In genomic region chr13:113792236-113792770, GRCh38 we compare ENCODE assay signal across 19 cellular contexts.
"Had no signal": no experiment of that assay in that cellular context is flagged by ENCODE, and none has a peak within 500 bp of the region (broad histone marks: within the 10 kb centered on the region; RNA-seq: fewer than 3 reads in every experiment).

No MANE protein-coding gene starts in this region.

- H3K4me1 Mint-ChIP-seq: neural progenitor cell; stimulated activated naive B cell treated with anti-CD40 and anti-IgM and Interleukin-4, amounts not matched to agents 10 μg/mL and 1 μg/mL and 100 μg/mL, for 72 hours; stimulated activated naive CD8-positive, alpha-beta T cell treated with anti-CD3 and anti-CD28 coated beads, Interleukin-15, amount 100 ng/mL, for 72 hours had no signal

- H3K36me3 ChIP-seq: colonic mucosa, neural progenitor cell, right lobe of liver had no signal

- H3K27ac Mint-ChIP-seq: natural killer cell treated with Interleukin-12 subunit alpha and Interleukin-12 subunit beta and Interleukin-15 and Interleukin-18, amount 100 ng/mL, for 72 hours; neural progenitor cell; stimulated activated naive B cell treated with anti-CD40 and anti-IgM and Interleukin-4, amounts not matched to agents 10 μg/mL and 1 μg/mL and 100 μg/mL, for 72 hours; stimulated activated naive CD8-positive, alpha-beta T cell treated with anti-CD3 and anti-CD28 coated beads, Interleukin-15, amount 100 ng/mL, for 72 hours had no signal

- H3K9me3 Mint-ChIP-seq: natural killer cell treated with Interleukin-12 subunit alpha and Interleukin-12 subunit beta and Interleukin-15 and Interleukin-18, amount 100 ng/mL, for 72 hours; stimulated activated naive B cell treated with anti-CD40 and anti-IgM and Interleukin-4, amounts not matched to agents 10 μg/mL and 1 μg/mL and 100 μg/mL, for 72 hours; stimulated activated naive CD8-positive, alpha-beta T cell treated with anti-CD3 and anti-CD28 coated beads, Interleukin-15, amount 100 ng/mL, for 72 hours had no signal

- H3K36me3 Mint-ChIP-seq: natural killer cell treated with Interleukin-12 subunit alpha and Interleukin-12 subunit beta and Interleukin-15 and Interleukin-18, amount 100 ng/mL, for 72 hours; neural progenitor cell; stimulated activated naive B cell treated with anti-CD40 and anti-IgM and Interleukin-4, amounts not matched to agents 10 μg/mL and 1 μg/mL and 100 μg/mL, for 72 hours had no signal

- H3K4me1 ChIP-seq: colonic mucosa, heart left ventricle, neural progenitor cell, parathyroid adenoma, psoas muscle, right lobe of liver, testis, tibial nerve had no signal

- H3K4me3 Mint-ChIP-seq: natural killer cell treated with Interleukin-12 subunit alpha and Interleukin-12 subunit beta and Interleukin-15 and Interleukin-18, amount 100 ng/mL, for 72 hours; neural progenitor cell; stimulated activated naive B cell treated with anti-CD40 and anti-IgM and Interleukin-4, amounts not matched to agents 10 μg/mL and 1 μg/mL and 100 μg/mL, for 72 hours; stimulated activated naive CD8-positive, alpha-beta T cell treated with anti-CD3 and anti-CD28 coated beads, Interleukin-15, amount 100 ng/mL, for 72 hours had no signal

- DNase-seq: colonic mucosa; dermis blood vessel endothelial cell; foreskin melanocyte; heart left ventricle; hippocampal formation; mammary epithelial cell; nucleus accumbens; retina; stimulated activated CD4-positive, alpha-beta T cell treated with anti-CD3 and anti-CD28 coated beads, Interleukin-2, amount 100 ng/mL, for 24 hours; stimulated activated CD4-positive, alpha-beta T cell treated with anti-CD3 and anti-CD28 coated beads, Interleukin-4, amount 100 ng/mL, for 4 hours; stimulated activated naive B cell treated with anti-CD40 and anti-IgM and Interleukin-4, amounts not matched to agents 10 μg/mL and 1 μg/mL and 100 μg/mL, for 72 hours; stimulated activated naive CD8-positive, alpha-beta T cell treated with anti-CD3 and anti-CD28 coated beads, Interleukin-15, amount 100 ng/mL, for 72 hours; testis had no signal

- H3K27ac ChIP-seq: colonic mucosa, heart left ventricle, neural progenitor cell, parathyroid adenoma, psoas muscle, right lobe of liver, testis, tibial nerve had no signal

- ATAC-seq: heart left ventricle; natural killer cell treated with Interleukin-12 subunit alpha and Interleukin-12 subunit beta and Interleukin-15 and Interleukin-18, amount 100 ng/mL, for 72 hours; psoas muscle; right lobe of liver; stimulated activated naive B cell treated with anti-CD40 and anti-IgM and Interleukin-4, amounts not matched to agents 10 μg/mL and 1 μg/mL and 100 μg/mL, for 72 hours; stimulated activated naive CD8-positive, alpha-beta T cell treated with anti-CD3 and anti-CD28 coated beads, Interleukin-15, amount 100 ng/mL, for 72 hours had no signal

- H3K4me3 ChIP-seq: colonic mucosa, heart left ventricle, neural progenitor cell, psoas muscle, right lobe of liver, testis, tibial nerve had no signal

- H3K27me3 ChIP-seq: colonic mucosa, heart left ventricle, neural progenitor cell, right lobe of liver, testis, tibial nerve had no signal

- H3K9me3 ChIP-seq: colonic mucosa, heart left ventricle, psoas muscle, right lobe of liver, testis, tibial nerve had no signal
